Comparison of ENCODE assay signal across 31 cellular contexts in the genomic region with DNA sequence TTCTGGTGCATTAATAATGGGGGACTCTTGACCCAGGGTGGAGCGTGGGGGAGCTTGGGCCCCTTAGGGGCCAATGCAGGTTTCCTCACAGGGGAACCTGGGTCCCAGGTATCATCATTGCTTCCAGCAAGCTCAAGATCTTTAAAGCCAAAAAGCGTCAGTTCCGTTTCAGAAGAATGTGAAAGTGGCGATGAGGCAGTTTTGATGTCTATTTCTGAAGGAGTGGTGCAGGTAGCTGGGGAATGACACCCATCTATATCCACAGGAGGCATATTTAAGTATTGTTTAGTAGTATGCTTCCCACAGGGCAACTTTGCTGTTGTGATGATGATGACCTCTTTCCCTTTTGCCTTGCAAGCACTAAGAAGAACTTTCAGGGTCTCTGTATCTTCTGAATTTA. TPM values are rescaled to one million over a fixed set of nuclear protein-coding genes. Genes with fewer than 3 reads are reported as not detected.
"Had no signal": no experiment of that assay in that cellular context is flagged by ENCODE, and none has a peak within 500 bp of the region (broad histone marks: within the 10 kb centered on the region; RNA-seq: fewer than 3 reads in every experiment).

No MANE protein-coding gene starts in this region.

- ATAC-seq: Panc1 had no signal

- H3K36me3 ChIP-seq: MG63, SJSA1 had no signal

- DNase-seq: Kasumi-1, KBM-7, MG63, MV-4-11, NCI-H1092, NCI-H1105, NCI-H1417 treated with DMSO at 0.1 percent for 48 hours, NCI-H1436 treated with DMSO at 0.1 percent for 48 hours, NCI-H1694 treated with DMSO at 0.1 percent for 48 hours, NCI-H187 treated with DMSO at 0.1 percent for 48 hours, NCI-H2029, NCI-H2081, NCI-H2171 treated with DMSO at 0.1 percent for 48 hours, NCI-H2227 treated with DMSO at 0.1 percent for 48 hours, NCI-H345, NCI-H446, NCI-H510A treated with DMSO at 0.1 percent for 48 hours, NCI-H524 treated with DMSO at 0.1 percent for 48 hours, NCI-H526 treated with DMSO at 0.1 percent for 48 hours, NCI-H774, PC-9, Right ventricle myocardium superior, SHP77 treated with DMSO at 0.1 percent for 48 hours, SK-N-SH, SW 1271 had no signal

- H3K9me2 ChIP-seq: SK-N-SH had no signal

- H2AFZ ChIP-seq: PC-9 had no signal

- H3K27ac ChIP-seq: PC-9, SJSA1 had no signal

- H3K4me3 ChIP-seq: MG63, PC-9, SJSA1 had no signal

- H3K9ac ChIP-seq: SK-N-SH had no signal

- H3K4me1 ChIP-seq: SJSA1 had no signal

- H3K4me2 ChIP-seq: PC-9, SK-N-SH had no signal

- H3K9me3 ChIP-seq: MG63, SJSA1, SK-N-SH had no signal

RNA-seq across cellular contexts. Expression of a gene that starts 10.8 kb away (rescaled TPM):
- total RNA-seq: M059J, NCI-H460, OCI-LY7, Right ventricle myocardium superior, RPMI7951, SJSA1 had no signal
- polyA plus RNA-seq: SK-N-SH had no signal
